ENCODE assay signal across 10 cellular contexts in genomic region chr1:201597551-201598230, GRCh38. TPM values are rescaled to one million over a fixed set of nuclear protein-coding genes. Genes with fewer than 3 reads are reported as not detected.
DNase-seq lines count a peak whose midpoint lies in the region; ATAC-seq and TF ChIP-seq lines count a peak whose summit lies in the region.
"Had no signal": no experiment of that assay in that cellular context is flagged by ENCODE, and none has a peak within 500 bp of the region (broad histone marks: within the 10 kb centered on the region; RNA-seq: fewer than 3 reads in every experiment).

No MANE protein-coding gene starts in this region.

- H3K9me3 Mint-ChIP-seq in WTC11 (no peaks in the 10 kb centered on the region), chondrocyte (ENCODE audit: low read depth) (no peaks in the 10 kb centered on the region)
- H3K9me3 Mint-ChIP-seq: CD8-positive, alpha-beta memory T cell had no signal

- ATAC-seq in WTC11, result no peak
- ATAC-seq in GM21390 (IDR thresholded peaks at IDR 0.05; ENCODE audit: unreplicated experiment), result no peak
- ATAC-seq in GM18517 (IDR thresholded peaks at IDR 0.05; ENCODE audit: unreplicated experiment), result no peak

- H3K36me3 Mint-ChIP-seq in WTC11 (no peaks in the 10 kb centered on the region), chondrocyte (ENCODE audit: low read depth) (peaks cover 6% of the 10 kb centered on the region)
- H3K36me3 Mint-ChIP-seq: CD8-positive, alpha-beta memory T cell had no signal

- TF ChIP-seq CTCF in WTC11 (IDR thresholded peaks at IDR 0.05) (no peak), chondrocyte (IDR thresholded peaks at IDR 0.05) (no peak)

- H3K27ac Mint-ChIP-seq in WTC11 (no peak overlapping the region), chondrocyte (ENCODE audit: unreplicated experiment) (no peak overlapping the region)

- POLR2A ChIA-PET in WTC11 (lab: Charles Lee), result no interaction called here

- peaks cover 20% of the 10 kb centered on the region for H3K4me1 Mint-ChIP-seq in WTC11
- peaks cover 67% of the 10 kb centered on the region for H3K4me1 Mint-ChIP-seq in chondrocyte (ENCODE audit: low read depth)

- DNase-seq in D341Med (ENCODE audit: low spot score) (peak; percentile 42), NCI-H187 (lab: John Stamatoyannopoulos, UW) (peak; percentile 49 to 68), WTC11 (ENCODE audit: low spot score) (no peak), lung microvascular endothelial cell (ENCODE audit: low read depth in 2 of 2) (peak; percentile 54 to 78), chondrocyte (ENCODE audit: low spot score) (no peak)
- no peak for DNase-seq in activated CD4-positive, alpha-beta T cell treated with anti-CD3 and anti-CD28 coated beads for 1 hour
- DNase-seq: CD8-positive, alpha-beta memory T cell; hippocampal formation had no signal

- H3K27me3 Mint-ChIP-seq in WTC11 (ENCODE audit: low read depth) (peaks cover 6% of the 10 kb centered on the region), chondrocyte (ENCODE audit: low read depth) (no peaks in the 10 kb centered on the region)

- H3K4me3 Mint-ChIP-seq in WTC11 (no peak overlapping the region), chondrocyte (ENCODE audit: unreplicated experiment) (no peak overlapping the region)
- H3K4me3 Mint-ChIP-seq: CD8-positive, alpha-beta memory T cell had no signal

- CTCF ChIA-PET in WTC11 (lab: Charles Lee), result interaction anchor here (1.0 to 1.6 kb wide), 4 partner anchors 36 to 195 kb away, joined by 3 to 4 read pairs (median 4); no protein-coding TSS in a partner anchor

TF ChIP-seq in WTC11, 78 proteins besides CTCF, POLR2A, EP300 and RAD21:
- TF ChIP-seq JUN (CRISPR knock-in tag; IDR thresholded peaks at IDR 0.05) (no peak), ETV6 (CRISPR knock-in tag; IDR thresholded peaks at IDR 0.05) (peak; percentile 96)

RNA-seq across cellular contexts. Expression of gene NAV1, which starts 58.8 kb away (rescaled TPM):
- total RNA-seq in WTC11 (2021), result 41.0 to 51.0 TPM (median 46.2 TPM) in 3 replicates
- 1.6 and 5.9 TPM in 2 replicates for total RNA-seq in lung microvascular endothelial cell
- total RNA-seq in chondrocyte, result 201 to 294 TPM (median 211 TPM) in 3 replicates

Comparison
In these comparisons a context has a peak if more than half of its experiments do, and no peak if none do; other contexts are left out.
1. DNase-seq: peak in D341Med (single experiment), NCI-H187 (2 of 2) and lung microvascular endothelial cell (2 of 2); none in WTC11 (single experiment), activated CD4-positive, alpha-beta T cell treated with anti-CD3 and anti-CD28 coated beads for 1 hour (single experiment) and chondrocyte (single experiment).